12 cellular contexts compared by ENCODE assay signal in the genomic region with DNA sequence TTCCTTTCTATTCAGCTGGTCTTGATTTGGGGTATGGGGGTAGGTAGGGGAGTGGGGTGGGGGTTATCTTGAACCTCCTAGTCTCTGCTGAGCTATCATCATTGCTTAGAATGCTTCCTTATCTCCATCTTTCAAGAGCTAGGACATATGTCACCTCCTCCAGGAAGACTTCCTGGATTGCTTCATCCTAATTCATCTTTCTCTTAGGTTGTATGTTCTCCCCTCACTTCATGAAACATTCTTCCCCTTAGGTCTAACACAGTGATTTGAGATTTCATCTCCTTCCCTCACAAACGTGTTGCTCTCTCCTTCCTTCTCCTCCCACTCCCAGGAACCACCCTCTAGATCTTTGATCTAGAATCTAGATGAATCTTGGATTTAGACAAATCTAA. TPM values are rescaled to one million over a fixed set of nuclear protein-coding genes. Genes with fewer than 3 reads are reported as not detected.
DNase-seq lines count a peak whose midpoint lies in the region; ATAC-seq and TF ChIP-seq lines count a peak whose summit lies in the region.
"Had no signal": no experiment of that assay in that cellular context is flagged by ENCODE, and none has a peak within 500 bp of the region (broad histone marks: within the 10 kb centered on the region; RNA-seq: fewer than 3 reads in every experiment).

No MANE protein-coding gene starts in this region.

- no peaks in the 10 kb centered on the region for H3K79me2 ChIP-seq in HCT116 (ENCODE audit: insufficient read depth, low read length)

- no peak overlapping the region for H2AFZ ChIP-seq in HCT116 (ENCODE audit: low read depth, low read length, poor library complexity, severe bottlenecking)

- TF ChIP-seq CTCF in HCT116 (IDR thresholded peaks at IDR 0.05 in 2 of 3, conservative IDR thresholded peaks at IDR 0.05 in 1 of 3; ENCODE audit: borderline replicate concordance in 1 of 3, insufficient read depth in 1 of 3, low read depth in 2 of 3, low read length in 2 of 3) (no peak), body of pancreas (IDR thresholded peaks at IDR 0.05) (no peak), lower lobe of right lung (IDR thresholded peaks at IDR 0.05) (no peak)

- H3K4me3 ChIP-seq in HCT116 (replicated peaks in 1 of 2; ENCODE audit: low read depth in 1 of 2, low read length in 2 of 2) (no peak overlapping the region), body of pancreas (no peak overlapping the region), lower lobe of right lung (peak overlapping the region; percentile 20), subcutaneous abdominal adipose tissue (ENCODE audit: low read depth in 1 of 5, low read length in 5 of 5) (no peak overlapping the region)

- no peaks in the 10 kb centered on the region for H3K36me3 Mint-ChIP-seq in activated naive CD4-positive, alpha-beta T cell treated with anti-CD3 and anti-CD28 coated beads, Interleukin-2, amount 10 ng/mL, durations not matched to agents 7 days and 5 days
- H3K36me3 Mint-ChIP-seq: naive thymus-derived CD4-positive, alpha-beta T cell had no signal

- POLR2A ChIA-PET in HCT116 (lab: Charles Lee): no interaction called here

- WGBS in body of pancreas, 2 donors: 34 to 37% methylated on average over 1 of the region's 1 CpG

- no peak overlapping the region for H3K27ac Mint-ChIP-seq in activated naive CD4-positive, alpha-beta T cell treated with anti-CD3 and anti-CD28 coated beads, Interleukin-2, amount 10 ng/mL, durations not matched to agents 7 days and 5 days
- H3K27ac Mint-ChIP-seq: activated CD4-positive, alpha-beta T cell treated with anti-CD3 and anti-CD28 coated beads, Interleukin-2, amount 10 ng/mL, durations not matched to agents 7 days and 5 days; activated T-helper 2 cell treated with anti-CD3 and anti-CD28 coated beads, Interferon-gamma antibody, Interleukin-2, Interleukin-4, amounts not matched to agents 10 μg/mL and 5 μg/mL and 100 μg/mL, durations not matched to agents 14 hours and 24 hours and 36 hours had no signal

- H3K36me3 ChIP-seq in HCT116 (ENCODE audit: control insufficient read depth in 1 of 2, insufficient read depth in 2 of 2, low read length in 2 of 2) (no peaks in the 10 kb centered on the region), body of pancreas (replicated peaks in 1 of 2; ENCODE audit: insufficient read depth in 1 of 2, low read depth in 2 of 2) (no peaks in the 10 kb centered on the region), lower lobe of right lung (no peaks in the 10 kb centered on the region), subcutaneous abdominal adipose tissue (ENCODE audit: control insufficient read depth in 5 of 5, insufficient read depth in 5 of 5, low read length in 5 of 5) (peaks cover 0 to 8% (median 0%) of the 10 kb centered on the region in 5 donors)

- H3K9me3 Mint-ChIP-seq in activated naive CD4-positive, alpha-beta T cell treated with anti-CD3 and anti-CD28 coated beads, Interleukin-2, amount 10 ng/mL, durations not matched to agents 7 days and 5 days: no peaks in the 10 kb centered on the region
- H3K9me3 Mint-ChIP-seq: activated CD4-positive, alpha-beta T cell treated with anti-CD3 and anti-CD28 coated beads, Interleukin-2, amount 10 ng/mL, durations not matched to agents 7 days and 5 days; activated T-helper 2 cell treated with anti-CD3 and anti-CD28 coated beads, Interferon-gamma antibody, Interleukin-2, Interleukin-4, amounts not matched to agents 10 μg/mL and 5 μg/mL and 100 μg/mL, durations not matched to agents 14 hours and 24 hours and 36 hours had no signal

- H3K9me3 ChIP-seq in HCT116 (ENCODE audit: control insufficient read depth in 1 of 2, insufficient read depth in 1 of 2, low read depth in 1 of 2, low read length in 2 of 2) (no peaks in the 10 kb centered on the region), body of pancreas (no peaks in the 10 kb centered on the region), lower lobe of right lung (no peaks in the 10 kb centered on the region), subcutaneous abdominal adipose tissue (ENCODE audit: control insufficient read depth in 5 of 5, low read length in 5 of 5) (no peaks in the 10 kb centered on the region)

- no peaks in the 10 kb centered on the region for H3K4me1 Mint-ChIP-seq in activated naive CD4-positive, alpha-beta T cell treated with anti-CD3 and anti-CD28 coated beads, Interleukin-2, amount 10 ng/mL, durations not matched to agents 7 days and 5 days
- H3K4me1 Mint-ChIP-seq: activated CD4-positive, alpha-beta T cell treated with anti-CD3 and anti-CD28 coated beads, Interleukin-2, amount 10 ng/mL, durations not matched to agents 7 days and 5 days had no signal

- H3K27me3 ChIP-seq in HCT116 (ENCODE audit: insufficient read depth, low read length) (no peaks in the 10 kb centered on the region), body of pancreas (no peaks in the 10 kb centered on the region), lower lobe of right lung (ENCODE audit: low read depth) (no peaks in the 10 kb centered on the region), subcutaneous abdominal adipose tissue (ENCODE audit: control insufficient read depth in 5 of 5, insufficient read depth in 4 of 5, low read length in 5 of 5) (no peaks in the 10 kb centered on the region)

- intact Hi-C loops in HCT116 (cut with micrococcal nuclease) (no loop called here), body of pancreas (cut with DNase I) (no loop called here), lower lobe of right lung (cut with DNase I) (no loop called here)

- no peak for DNase-seq in HCT116 (ENCODE audit: low read depth, low spot score)
- DNase-seq in body of pancreas: no peak
- DNase-seq in lower lobe of right lung: no peak
- DNase-seq in erythroblast (lab: John Stamatoyannopoulos, UW): no peak
- no peak for DNase-seq in NCI-H226
- no peak for DNase-seq in activated naive CD4-positive, alpha-beta T cell treated with anti-CD3 and anti-CD28 coated beads, Interleukin-2, amount 10 ng/mL, durations not matched to agents 7 days and 5 days
- DNase-seq: activated CD4-positive, alpha-beta T cell treated with anti-CD3 and anti-CD28 coated beads, Interleukin-2, amount 10 ng/mL, durations not matched to agents 7 days and 5 days; naive thymus-derived CD4-positive, alpha-beta T cell had no signal

- no TSS peak for BruUV-seq in HCT116 (replicated peaks; lab: Mats Ljungman, UMichigan)

- RAD21 ChIA-PET in HCT116 (lab: Charles Lee; ENCODE audit: low non-redundant PET in 1 of 2, low total read pairs in 2 of 2, uncharacterized antibody in 2 of 2, unreplicated experiment in 2 of 2): no interaction called here

- H3K27ac ChIP-seq in HCT116 (ENCODE audit: low read depth, low read length) (no peak overlapping the region), body of pancreas (peak overlapping the region; percentile 52 to 88 (median 86)), lower lobe of right lung (peak overlapping the region; percentile 79), subcutaneous abdominal adipose tissue (ENCODE audit: low read depth, low read length) (peak overlapping the region; percentile 98)
- H3K27ac ChIP-seq: C4-2B had no signal

- H3K4me1 ChIP-seq in HCT116 (ENCODE audit: control insufficient read depth in 1 of 2, insufficient read depth in 2 of 2, low read length in 2 of 2) (peaks cover 56 to 78% of the 10 kb centered on the region in 2 experiments), body of pancreas (peaks cover 80% of the 10 kb centered on the region), lower lobe of right lung (peaks cover 81% of the 10 kb centered on the region), subcutaneous abdominal adipose tissue (ENCODE audit: control insufficient read depth in 5 of 5, insufficient read depth in 5 of 5, low read length in 5 of 5) (peaks cover 29 to 65% (median 61%) of the 10 kb centered on the region in 5 donors)

- no peaks in the 10 kb centered on the region for H3K9me2 ChIP-seq in HCT116 (ENCODE audit: insufficient read depth)

- TF ChIP-seq RAD21 in HCT116 (IDR thresholded peaks at IDR 0.05; ENCODE audit: low read depth): no peak

- H3K4me3 Mint-ChIP-seq in activated naive CD4-positive, alpha-beta T cell treated with anti-CD3 and anti-CD28 coated beads, Interleukin-2, amount 10 ng/mL, durations not matched to agents 7 days and 5 days: no peak overlapping the region
- H3K4me3 Mint-ChIP-seq: activated CD4-positive, alpha-beta T cell treated with anti-CD3 and anti-CD28 coated beads, Interleukin-2, amount 10 ng/mL, durations not matched to agents 7 days and 5 days; naive thymus-derived CD4-positive, alpha-beta T cell had no signal

- H3K4me2 ChIP-seq in HCT116 (ENCODE audit: low read length): peak overlapping the region; percentile 73

- ATAC-seq in HCT116 (no peak), body of pancreas (no peak), lower lobe of right lung (no peak), HG03045 (IDR thresholded peaks at IDR 0.05; ENCODE audit: unreplicated experiment) (no peak)
- ATAC-seq: naive thymus-derived CD4-positive, alpha-beta T cell had no signal

- no peak for TF ChIP-seq POLR2A in HCT116 (IDR thresholded peaks at IDR 0.05; ENCODE audit: borderline replicate concordance, extremely low read depth, insufficient read depth, insufficient read length)
- no peak for TF ChIP-seq POLR2A in body of pancreas (IDR thresholded peaks at IDR 0.05)
- no peak for TF ChIP-seq POLR2A in erythroblast (IDR thresholded peaks at IDR 0.05; ENCODE audit: low read length)

- H3K9ac ChIP-seq in HCT116 (ENCODE audit: low read length): no peak overlapping the region
- H3K9ac ChIP-seq in subcutaneous abdominal adipose tissue (ENCODE audit: low read length in 5 of 5): peak overlapping the region in 2 of 5 donors; percentile 26 to 39

- H4K20me1 ChIP-seq in HCT116 (ENCODE audit: insufficient read depth): no peaks in the 10 kb centered on the region

- CTCF ChIA-PET in HCT116 (lab: Charles Lee): no interaction called here
- CTCF ChIA-PET in activated naive CD4-positive, alpha-beta T cell treated with anti-CD3 and anti-CD28 coated beads, Interleukin-2, amount 10 ng/mL, durations not matched to agents 7 days and 5 days (lab: Charles Lee): interaction anchor here (1.4 kb wide), 1 partner anchor 9 kb away, joined by 4 read pairs; no protein-coding TSS in a partner anchor

- H3K27me3 Mint-ChIP-seq in activated naive CD4-positive, alpha-beta T cell treated with anti-CD3 and anti-CD28 coated beads, Interleukin-2, amount 10 ng/mL, durations not matched to agents 7 days and 5 days: peaks cover 54% of the 10 kb centered on the region

RNA-seq across cellular contexts. Expression of a gene that starts 2.4 kb away (rescaled TPM):
- 8.2 TPM for total RNA-seq in HCT116 (2021; ENCODE audit: unreplicated experiment)
- polyA plus RNA-seq in HCT116 (2012): 7.5 and 8.6 TPM in 2 replicates
- total RNA-seq in body of pancreas: 10 to 100 TPM; 18.4 to 40.9 TPM
- total RNA-seq in lower lobe of right lung: 90.6 TPM
- polyA plus RNA-seq: naive thymus-derived CD4-positive, alpha-beta T cell had no signal

RNA-seq across cellular contexts. Expression of a gene that starts 23.0 kb away (rescaled TPM):
- total RNA-seq in HCT116 (2021; ENCODE audit: unreplicated experiment) (0.10 TPM), body of pancreas (under 1 TPM in 1 of 2 donors, not detected in 1; 0.26 TPM), lower lobe of right lung (0.92 TPM)
- polyA plus RNA-seq in HCT116 (2012): 0.04 and 0.06 TPM in 2 replicates
- total RNA-seq: naive thymus-derived CD4-positive, alpha-beta T cell had no signal
